In genomic region chr4:128861856-128862518, GRCh38 we compare ENCODE assay signal across 12 cellular contexts. TPM values are rescaled to one million over a fixed set of nuclear protein-coding genes. Genes with fewer than 3 reads are reported as not detected.
DNase-seq lines count a peak whose midpoint lies in the region; ATAC-seq and TF ChIP-seq lines count a peak whose summit lies in the region.
"Had no signal": no experiment of that assay in that cellular context is flagged by ENCODE, and none has a peak within 500 bp of the region (broad histone marks: within the 10 kb centered on the region; RNA-seq: fewer than 3 reads in every experiment).

No MANE protein-coding gene starts in this region.

- H3K27me3 Mint-ChIP-seq in activated T-helper 1 cell treated with anti-CD3 and anti-CD28 coated beads, Interleukin-12 subunit alpha, Interleukin-12 subunit beta, Interleukin-2, Interleukin-4 antibody, amounts not matched to agents 30 ng/mL and 10 ng/mL and 1 ng/mL, durations not matched to agents 14 hours and 24 hours and 36 hours (ENCODE audit: insufficient read depth) = no peaks in the 10 kb centered on the region

- H3K36me3 Mint-ChIP-seq in activated T-helper 1 cell treated with anti-CD3 and anti-CD28 coated beads, Interleukin-12 subunit alpha, Interleukin-12 subunit beta, Interleukin-2, Interleukin-4 antibody, amounts not matched to agents 30 ng/mL and 10 ng/mL and 1 ng/mL, durations not matched to agents 14 hours and 24 hours and 36 hours (ENCODE audit: low read depth) = peaks cover 59% of the 10 kb centered on the region

- peak overlapping the region; percentile 66 for H3K4me3 Mint-ChIP-seq in activated T-helper 1 cell treated with anti-CD3 and anti-CD28 coated beads, Interleukin-12 subunit alpha, Interleukin-12 subunit beta, Interleukin-2, Interleukin-4 antibody, amounts not matched to agents 30 ng/mL and 10 ng/mL and 1 ng/mL, durations not matched to agents 14 hours and 24 hours and 36 hours

- no peak for DNase-seq in activated T-helper 1 cell treated with anti-CD3 and anti-CD28 coated beads, Interleukin-12 subunit alpha, Interleukin-12 subunit beta, Interleukin-2, Interleukin-4 antibody, amounts not matched to agents 30 ng/mL and 10 ng/mL and 1 ng/mL, durations not matched to agents 14 hours and 24 hours and 36 hours (ENCODE audit: low spot score)
- no peak for DNase-seq in activated effector memory CD4-positive, alpha-beta T cell treated with anti-CD3 and anti-CD28 coated beads, Interleukin-2, amount 50 U/mL, for 16 hours
- DNase-seq in MG63 (no peak), NCI-H2107 (lab: John Stamatoyannopoulos, UW) (no peak), Peyer's patch (no peak)
- DNase-seq: left colon, RPMI8226, testis had no signal

- peak; percentile 37 for ATAC-seq in GM19043 (IDR thresholded peaks at IDR 0.05; ENCODE audit: low read depth, unreplicated experiment)
- ATAC-seq in HG02973 (IDR thresholded peaks at IDR 0.05; ENCODE audit: unreplicated experiment) = peak; percentile 11
- ATAC-seq: left colon had no signal

- no peaks in the 10 kb centered on the region for H3K27me3 ChIP-seq in BLaER1
- H3K27me3 ChIP-seq in MG63 = no peaks in the 10 kb centered on the region
- no peaks in the 10 kb centered on the region for H3K27me3 ChIP-seq in Peyer's patch
- H3K27me3 ChIP-seq: testis had no signal

- H3K4me1 Mint-ChIP-seq in activated T-helper 1 cell treated with anti-CD3 and anti-CD28 coated beads, Interleukin-12 subunit alpha, Interleukin-12 subunit beta, Interleukin-2, Interleukin-4 antibody, amounts not matched to agents 30 ng/mL and 10 ng/mL and 1 ng/mL, durations not matched to agents 14 hours and 24 hours and 36 hours (ENCODE audit: low read depth) = peaks cover 61% of the 10 kb centered on the region

- peaks cover 93% of the 10 kb centered on the region for H3K36me3 ChIP-seq in BLaER1
- peaks cover 50% of the 10 kb centered on the region for H3K36me3 ChIP-seq in MG63
- H3K36me3 ChIP-seq in Peyer's patch = peaks cover 0 to 51% (median 0%) of the 10 kb centered on the region in 3 donors

- H3K9me3 ChIP-seq in BLaER1 (no peaks in the 10 kb centered on the region), MG63 (no peaks in the 10 kb centered on the region), Peyer's patch (no peaks in the 10 kb centered on the region)
- H3K9me3 ChIP-seq: testis had no signal

- no peak overlapping the region for H3K9ac ChIP-seq in BLaER1

- intact Hi-C loops in activated T-helper 1 cell treated with anti-CD3 and anti-CD28 coated beads, Interleukin-12 subunit alpha, Interleukin-12 subunit beta, Interleukin-2, Interleukin-4 antibody, amounts not matched to agents 30 ng/mL and 10 ng/mL and 1 ng/mL, durations not matched to agents 14 hours and 24 hours and 36 hours (cut with micrococcal nuclease) = loop anchor here (2.0 to 10.0 kb wide), 3 partner anchors 231 to 897 kb away; partner anchors contain the start of genes ABHD18, MFSD8 and SCLT1

- TF ChIP-seq POLR2A in Peyer's patch (IDR thresholded peaks at IDR 0.05) = no peak

- H3K27ac ChIP-seq in BLaER1 (peak overlapping the region; percentile 54; the same call in 1 of the 2 replicates), Peyer's patch (no peak overlapping the region)
- H3K27ac ChIP-seq: C4-2B, testis had no signal

- H3K9me3 Mint-ChIP-seq in activated T-helper 1 cell treated with anti-CD3 and anti-CD28 coated beads, Interleukin-12 subunit alpha, Interleukin-12 subunit beta, Interleukin-2, Interleukin-4 antibody, amounts not matched to agents 30 ng/mL and 10 ng/mL and 1 ng/mL, durations not matched to agents 14 hours and 24 hours and 36 hours = no peaks in the 10 kb centered on the region

- peaks cover 58% of the 10 kb centered on the region for H4K20me1 ChIP-seq in BLaER1

- peak overlapping the region; percentile 78 for H3K4me2 ChIP-seq in BLaER1

- no peak for TF ChIP-seq CTCF in Peyer's patch (IDR thresholded peaks at IDR 0.05)

- H3K4me3 ChIP-seq in BLaER1 (0 out of 2 replicates have a peak overlapping the region, but pooled peaks have one; percentile 8), MG63 (no peak overlapping the region), Peyer's patch (no peak overlapping the region)
- H3K4me3 ChIP-seq: testis had no signal

- H3K27ac Mint-ChIP-seq in activated T-helper 1 cell treated with anti-CD3 and anti-CD28 coated beads, Interleukin-12 subunit alpha, Interleukin-12 subunit beta, Interleukin-2, Interleukin-4 antibody, amounts not matched to agents 30 ng/mL and 10 ng/mL and 1 ng/mL, durations not matched to agents 14 hours and 24 hours and 36 hours = peak overlapping the region; percentile 87

- peaks cover 45% of the 10 kb centered on the region for H3K4me1 ChIP-seq in BLaER1
- H3K4me1 ChIP-seq in Peyer's patch = peaks cover 0 to 12% (median 4%) of the 10 kb centered on the region in 4 donors

RNA-seq across cellular contexts. Expression of gene JADE1, which starts 52.5 kb away (rescaled TPM):
- total RNA-seq in activated T-helper 1 cell treated with anti-CD3 and anti-CD28 coated beads, Interleukin-12 subunit alpha, Interleukin-12 subunit beta, Interleukin-2, Interleukin-4 antibody, amounts not matched to agents 30 ng/mL and 10 ng/mL and 1 ng/mL, durations not matched to agents 14 hours and 24 hours and 36 hours = 38.7 and 42.4 TPM in 2 replicates
- total RNA-seq in MG63 (2014; rRNA removed; shearing (Covaris generic); ENCODE audit: low replicate concordance) = 15.5 and 16.4 TPM in 2 replicates
- 10 to 100 TPM; 18.2 to 26.4 (median 19.6) TPM for total RNA-seq in Peyer's patch
